26 cellular contexts compared by ENCODE assay signal in genomic region chr12:22008196-22008595, GRCh38.
"Had no signal": no experiment of that assay in that cellular context is flagged by ENCODE, and none has a peak within 500 bp of the region (broad histone marks: within the 10 kb centered on the region; RNA-seq: fewer than 3 reads in every experiment).

No MANE protein-coding gene starts in this region.

- H3K4me1 Mint-ChIP-seq: endodermal cell had no signal

- FAIRE-seq: colon, endometrium, endothelial cell of umbilical vein, frontal cortex had no signal

- H3K9me3 Mint-ChIP-seq: effector memory CD8-positive, alpha-beta T cell had no signal

- H3K4me3 Mint-ChIP-seq: dendritic cell treated with granulocyte-macrophage colony-stimulating factor and Interleukin-4, amounts not matched to agents 40 ng/mL and 50 ng/mL, for 4 days; effector memory CD8-positive, alpha-beta T cell; endodermal cell had no signal

- ATAC-seq: effector memory CD8-positive, alpha-beta T cell; esophagus mucosa; foreskin keratinocyte; gastrocnemius medialis; gastroesophageal sphincter; heart left ventricle; heart right ventricle had no signal

- DNase-seq: colonic mucosa; cortex of kidney; dermis blood vessel endothelial cell; dorsolateral prefrontal cortex; effector CD4-positive, alpha-beta T cell; effector CD8-positive, alpha-beta T cell; effector memory CD4-positive, alpha-beta T cell; effector memory CD8-positive, alpha-beta T cell; endodermal cell; erythroblast; esophagus squamous epithelium; foreskin fibroblast; foreskin keratinocyte; foreskin melanocyte; gastrocnemius medialis; glutamatergic neuron; head of caudate nucleus; heart left ventricle; heart right ventricle had no signal

- H3K27ac Mint-ChIP-seq: dendritic cell treated with granulocyte-macrophage colony-stimulating factor and Interleukin-4, amounts not matched to agents 40 ng/mL and 50 ng/mL, for 4 days; effector memory CD8-positive, alpha-beta T cell; endodermal cell had no signal
